In the genomic region with DNA sequence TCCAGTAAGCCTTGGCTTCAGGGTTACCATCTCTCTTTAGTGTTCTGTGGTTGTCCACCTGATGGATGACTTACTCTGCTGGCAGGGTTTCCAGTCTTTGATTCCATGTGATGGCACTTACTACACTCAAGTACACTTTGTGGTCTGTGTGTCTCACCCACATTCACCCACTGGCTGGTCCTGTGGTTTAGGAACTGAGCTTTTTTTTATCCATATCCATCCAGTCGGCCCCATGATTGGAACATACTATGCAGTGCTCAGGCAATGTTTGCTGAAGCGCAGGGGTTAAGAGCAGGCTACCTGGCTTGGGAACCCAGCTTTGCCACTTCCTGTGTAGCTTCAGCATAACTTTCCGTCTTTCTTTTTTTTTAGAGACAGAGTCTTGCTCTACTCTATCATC, we compare ENCODE assay signal across 7 cellular contexts. TPM values are rescaled to one million over a fixed set of nuclear protein-coding genes. Genes with fewer than 3 reads are reported as not detected.
DNase-seq lines count a peak whose midpoint lies in the region; ATAC-seq and TF ChIP-seq lines count a peak whose summit lies in the region.
"Had no signal": no experiment of that assay in that cellular context is flagged by ENCODE, and none has a peak within 500 bp of the region (broad histone marks: within the 10 kb centered on the region; RNA-seq: fewer than 3 reads in every experiment).

No MANE protein-coding gene starts in this region.

- ATAC-seq in left lobe of liver (no peak), left ventricle myocardium superior (no peak)

- 73% methylated on average over 3 of the region's 3 CpGs for WGBS in esophagus muscularis mucosa

- no peak for TF ChIP-seq POLR2A in esophagus muscularis mucosa (IDR thresholded peaks at IDR 0.05; ENCODE audit: low read depth)

- no peak for TF ChIP-seq CTCF in esophagus muscularis mucosa (IDR thresholded peaks at IDR 0.05)

- no peak overlapping the region for H3K27ac ChIP-seq in esophagus muscularis mucosa (replicated peaks in 1 of 4)

- intact Hi-C loops in esophagus muscularis mucosa (cut with DNase I) (loop anchor here (5.0 kb wide), 1 partner anchor 265 kb away; a partner anchor contains a TSS), left ventricle myocardium superior (cut with micrococcal nuclease) (no loop called here)

- no peak overlapping the region for H3K4me3 ChIP-seq in esophagus muscularis mucosa

- no peaks in the 10 kb centered on the region for H3K36me3 ChIP-seq in esophagus muscularis mucosa

- DNase-seq in GF-D8 (lab: John Stamatoyannopoulos, UW) (peak; percentile 31), T-helper 9 cell (peak; percentile 35), glomerular visceral epithelial cell (ENCODE audit: extremely low spot score) (peak; percentile 96), esophagus muscularis mucosa (ENCODE audit: extremely low spot score) (no peak), left lobe of liver (ENCODE audit: low spot score) (no peak), left ventricle myocardium superior (no peak)

- no peaks in the 10 kb centered on the region for H3K27me3 ChIP-seq in esophagus muscularis mucosa

- no peak for TF ChIP-seq EP300 in esophagus muscularis mucosa (IDR thresholded peaks at IDR 0.05)

- H3K4me1 ChIP-seq in esophagus muscularis mucosa: peaks cover 10 to 23% (median 21%) of the 10 kb centered on the region in 4 donors

- no peaks in the 10 kb centered on the region for H3K9me3 ChIP-seq in esophagus muscularis mucosa

RNA-seq across cellular contexts. Expression of a gene that starts 2.8 kb away (rescaled TPM):
- total RNA-seq in esophagus muscularis mucosa (10 to 100 TPM; 24.0 to 45.1 (median 34.2) TPM), left lobe of liver (43.5 TPM), left ventricle myocardium superior (84.8 TPM)

RNA-seq across cellular contexts. Expression of a gene that starts 25.4 kb away (rescaled TPM):
- 10 to 100 TPM; 14.5 to 28.9 (median 22.9) TPM for total RNA-seq in esophagus muscularis mucosa
- 5.9 TPM for total RNA-seq in left lobe of liver
- 7.4 TPM for total RNA-seq in left ventricle myocardium superior

RNA-seq across cellular contexts. Expression of a gene that starts 27.3 kb away (rescaled TPM):
- total RNA-seq in esophagus muscularis mucosa (1 to 10 TPM; 2.7 to 8.4 (median 5.1) TPM), left lobe of liver (1.5 TPM), left ventricle myocardium superior (2.7 TPM)
- total RNA-seq: glomerular endothelial cell had no signal

RNA-seq across cellular contexts. Expression of a gene that starts 36.8 kb away (rescaled TPM):
- under 1 TPM in 2 of 4 donors, not detected in 2; under 0.01 to 0.84 TPM for total RNA-seq in esophagus muscularis mucosa
- not detected for total RNA-seq in left lobe of liver
- 0.40 TPM for total RNA-seq in left ventricle myocardium superior
- total RNA-seq: glomerular endothelial cell had no signal

RNA-seq across cellular contexts. Expression of a gene that starts 39.8 kb away (rescaled TPM):
- total RNA-seq in esophagus muscularis mucosa (not detected), left lobe of liver (not detected), left ventricle myocardium superior (not detected)
- total RNA-seq: glomerular endothelial cell had no signal

Comparison
In these comparisons a context has a peak if more than half of its experiments do, and no peak if none do; other contexts are left out.
1. DNase-seq: peak in GF-D8 (single experiment), T-helper 9 cell (single experiment) and glomerular visceral epithelial cell (single experiment); none in esophagus muscularis mucosa (single experiment), left lobe of liver (single experiment) and left ventricle myocardium superior (single experiment).